ENCODE assay signal across 13 cellular contexts in genomic region chr12:51822261-51822616, GRCh38. TPM values are rescaled to one million over a fixed set of nuclear protein-coding genes. Genes with fewer than 3 reads are reported as not detected.
DNase-seq lines count a peak whose midpoint lies in the region; ATAC-seq, FAIRE-seq and TF ChIP-seq lines count a peak whose summit lies in the region.
"Had no signal": no experiment of that assay in that cellular context is flagged by ENCODE, and none has a peak within 500 bp of the region (broad histone marks: within the 10 kb centered on the region; RNA-seq: fewer than 3 reads in every experiment).

No MANE protein-coding gene starts in this region.

- H3K27me3 Mint-ChIP-seq in activated T-cell treated with anti-CD3 and anti-CD28 coated beads, Interleukin-2, amount 50 U/mL, for 24 hours = no peaks in the 10 kb centered on the region
- H3K27me3 Mint-ChIP-seq in T-helper 17 cell = peaks cover 5% of the 10 kb centered on the region

- no peak for TF ChIP-seq CTCF in fibroblast of pulmonary artery (IDR thresholded peaks at IDR 0.05; ENCODE audit: low read length, missing control alignments)

- no peaks in the 10 kb centered on the region for H3K36me3 ChIP-seq in SJCRH30

- H3K27ac Mint-ChIP-seq in activated T-cell treated with anti-CD3 and anti-CD28 coated beads, Interleukin-2, amount 50 U/mL, for 24 hours = no peak overlapping the region
- H3K27ac Mint-ChIP-seq in T-helper 17 cell = no peak overlapping the region

- peak overlapping the region; percentile 66 for H3K4me3 Mint-ChIP-seq in activated T-cell treated with anti-CD3 and anti-CD28 coated beads, Interleukin-2, amount 50 U/mL, for 24 hours
- peak overlapping the region; percentile 45 for H3K4me3 Mint-ChIP-seq in T-helper 17 cell

- peaks cover 4% of the 10 kb centered on the region; the same call in 1 of the 2 replicates for H3K27me3 ChIP-seq in SJCRH30

- H3K9me3 ChIP-seq in T-helper 17 cell (ENCODE audit: control insufficient read depth, low read length, poor library complexity, severe bottlenecking) (no peaks in the 10 kb centered on the region), SJCRH30 (replicated peaks) (no peaks in the 10 kb centered on the region)

- H3K27ac ChIP-seq in skin epidermis (peak overlapping the region in 1 of 21 experiments; percentile 91), SJCRH30 (no peak overlapping the region)
- H3K27ac ChIP-seq: HL-60 had no signal

- no peak for DNase-seq in activated T-cell treated with anti-CD3 and anti-CD28 coated beads, Interleukin-2, amount 50 U/mL, for 24 hours
- DNase-seq in activated T-cell treated with anti-CD3 and anti-CD28 coated beads for 4 hours (no peak), T-helper 17 cell (no peak), fibroblast of pulmonary artery (ENCODE audit: low read depth) (no peak), GM12891 (ENCODE audit: insufficient read length, low spot score) (no peak), SJCRH30 (no peak)
- DNase-seq: cortex of kidney, NCI-H526 treated with DMSO at 0.1 percent for 48 hours, substantia nigra had no signal

- ATAC-seq in T-helper 17 cell (no peak), GM18505 (IDR thresholded peaks at IDR 0.05; ENCODE audit: unreplicated experiment) (no peak)

- H3K4me3 ChIP-seq in fibroblast of pulmonary artery (replicated peaks; ENCODE audit: low read depth, low read length) (peak overlapping the region; percentile 32), skin epidermis (peak overlapping the region in 5 of 7 experiments; percentile 46 to 70 (median 54)), SJCRH30 (no peak overlapping the region)

- no peaks in the 10 kb centered on the region for H3K36me3 Mint-ChIP-seq in activated T-cell treated with anti-CD3 and anti-CD28 coated beads, Interleukin-2, amount 50 U/mL, for 24 hours (ENCODE audit: low read depth)
- H3K36me3 Mint-ChIP-seq in T-helper 17 cell (ENCODE audit: low read depth) = peaks cover 2% of the 10 kb centered on the region

- no peaks in the 10 kb centered on the region for H3K4me1 ChIP-seq in SJCRH30

- no peak for TF ChIP-seq POLR2A in GM12891 (IDR thresholded peaks at IDR 0.05; ENCODE audit: low read depth, low read length)
- TF ChIP-seq POLR2A in GM18505 (IDR thresholded peaks at IDR 0.05; ENCODE audit: borderline replicate concordance, extremely low read depth, insufficient read depth, insufficient read length) = no peak

- no peaks in the 10 kb centered on the region for H3K9me3 Mint-ChIP-seq in activated T-cell treated with anti-CD3 and anti-CD28 coated beads, Interleukin-2, amount 50 U/mL, for 24 hours

- H3K4me1 Mint-ChIP-seq in activated T-cell treated with anti-CD3 and anti-CD28 coated beads, Interleukin-2, amount 50 U/mL, for 24 hours (ENCODE audit: low read depth) = peaks cover 31% of the 10 kb centered on the region
- peaks cover 16% of the 10 kb centered on the region for H3K4me1 Mint-ChIP-seq in T-helper 17 cell

- FAIRE-seq in GM12891 (lab: Jason Lieb, UNC) = no peak
- FAIRE-seq: TTC549 had no signal

TF ChIP-seq in GM12891, 5 proteins besides CTCF, POLR2A, EP300 and RAD21:
- TF ChIP-seq TAF1 (IDR thresholded peaks at IDR 0.05; ENCODE audit: low read depth, low read length) (no peak), PAX5 (IDR thresholded peaks at IDR 0.05; ENCODE audit: insufficient read depth, low read length, severe bottlenecking) (no peak), POLR2AphosphoS5 (IDR thresholded peaks at IDR 0.05; ENCODE audit: low read depth, low read length) (no peak), SPI1 (IDR thresholded peaks at IDR 0.05; ENCODE audit: low read depth, low read length) (no peak)

RNA-seq across cellular contexts. Expression of gene FIGNL2, which starts 26.3 kb away (rescaled TPM):
- total RNA-seq in T-helper 17 cell = under 1 TPM; 0.42 to 0.76 TPM
- not detected for polyA plus RNA-seq in GM12891 (2012; ENCODE audit: low read depth, missing spikeins)
- 0.02 TPM in 1 of 2 replicates, not detected in the other for total RNA-seq in SJCRH30 (2014; rRNA removed; shearing (Covaris generic))
